Comparison of ENCODE assay signal across 8 cellular contexts in the genomic region with DNA sequence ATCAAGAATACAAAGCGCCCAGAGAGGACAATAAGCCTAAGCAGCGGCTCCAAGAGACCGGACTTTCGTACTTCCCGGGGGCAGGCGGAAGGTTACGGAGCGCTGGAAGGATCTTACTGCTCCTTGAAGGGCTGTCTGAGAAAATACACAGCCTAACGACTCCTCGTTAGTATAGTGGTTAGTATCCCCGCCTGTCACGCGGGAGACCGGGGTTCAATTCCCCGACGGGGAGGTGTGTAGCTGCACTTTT. TPM values are rescaled to one million over a fixed set of nuclear protein-coding genes. Genes with fewer than 3 reads are reported as not detected.
A peak's percentile ranks its signal among the peaks of the same experiment; 100 is the strongest.
DNase-seq lines count a peak whose midpoint lies in the region; ATAC-seq, FAIRE-seq and TF ChIP-seq lines count a peak whose summit lies in the region.

No MANE protein-coding gene starts in this region.

- H3K9me2 ChIP-seq in Loucy (replicated peaks; ENCODE audit: low read depth, low read length), result no peaks in the 10 kb centered on the region

- peak; percentile 91 for FAIRE-seq in G401.6 (lab: Jason Lieb, UNC)
- FAIRE-seq in pancreas (lab: Jason Lieb, UNC), result peak; percentile 20

- H4K20me1 ChIP-seq in Loucy (ENCODE audit: insufficient read depth, low read length, poor library complexity, severe bottlenecking), result no peaks in the 10 kb centered on the region

- TF ChIP-seq POLR2A in tibial nerve (IDR thresholded peaks at IDR 0.05), result peak in 1 of 2 donors; percentile 0

- intact Hi-C loops in Right ventricle myocardium superior (cut with DNase I), result no loop called here
- intact Hi-C loops in pancreas (cut with DNase I), result no loop called here

- peaks cover 10% of the 10 kb centered on the region; the same call in 1 of the 2 replicates for H3K79me2 ChIP-seq in Loucy (ENCODE audit: insufficient read depth, low read length)

- TF ChIP-seq EP300 in tibial nerve (IDR thresholded peaks at IDR 0.05), result peak in 1 of 2 donors; percentile 9

- ATAC-seq in Right ventricle myocardium superior (ENCODE audit: poor library complexity) (peak; percentile 94), pancreas (peak; percentile 77 to 87 (median 80))

- WGBS in pancreas, 2 donors, result 0% methylated on average over 16 of the region's 16 CpGs
- WGBS in tibial nerve, 2 donors, result 0% methylated on average over 16 of the region's 16 CpGs

- H3K36me3 ChIP-seq in H7 (replicated peaks; ENCODE audit: control insufficient read depth, insufficient read depth, low read length), result no peaks in the 10 kb centered on the region
- H3K36me3 ChIP-seq in Loucy (ENCODE audit: insufficient read depth, low read length), result no peaks in the 10 kb centered on the region
- no peaks in the 10 kb centered on the region for H3K36me3 ChIP-seq in pancreas
- H3K36me3 ChIP-seq in tibial nerve, result no peaks in the 10 kb centered on the region

- no peak for TF ChIP-seq CTCF in Loucy (conservative IDR thresholded peaks at IDR 0.05; ENCODE audit: low read length)
- no peak for TF ChIP-seq CTCF in pancreas (IDR thresholded peaks at IDR 0.05)
- no peak for TF ChIP-seq CTCF in tibial nerve (IDR thresholded peaks at IDR 0.05)

- H3K9me3 ChIP-seq in Loucy (ENCODE audit: insufficient read depth, low read depth, low read length), result no peaks in the 10 kb centered on the region
- no peaks in the 10 kb centered on the region for H3K9me3 ChIP-seq in pancreas
- H3K9me3 ChIP-seq in tibial nerve, result no peaks in the 10 kb centered on the region

- peak; percentile 85 for DNase-seq in H7
- DNase-seq in SKM-1 treated with dmso at 0.1 percent for 144 hours (lab: John Stamatoyannopoulos, UW; ENCODE audit: unreplicated experiment), result peak; percentile 58
- peak; percentile 79 for DNase-seq in activated naive CD8-positive, alpha-beta T cell treated with anti-CD3 and anti-CD28 coated beads, Interleukin-2, amount 50 U/mL, for 16 hours (ENCODE audit: low read depth, low spot score)
- peak; percentile 89 for DNase-seq in Right ventricle myocardium superior
- DNase-seq in pancreas, result peak; percentile 76 to 95 (median 88)
- DNase-seq in tibial nerve (ENCODE audit: low spot score in 2 of 2), result peak; percentile 84 to 96

- H3K4me3 ChIP-seq in H7 (ENCODE audit: insufficient read depth, low read depth, low read length) (peak overlapping the region; percentile 56), Loucy (ENCODE audit: low read length, poor library complexity, severe bottlenecking) (peak overlapping the region; percentile 79), pancreas (peak overlapping the region; percentile 3 to 59 (median 42)), tibial nerve (peak overlapping the region; percentile 36 to 71 (median 62))

- peaks cover 15% of the 10 kb centered on the region for H3K4me1 ChIP-seq in Loucy (ENCODE audit: insufficient read depth, low read length, poor library complexity, severe bottlenecking)
- peaks cover 7 to 24% (median 15%) of the 10 kb centered on the region in 3 donors for H3K4me1 ChIP-seq in pancreas
- no peaks in the 10 kb centered on the region for H3K4me1 ChIP-seq in tibial nerve

- H2AFZ ChIP-seq in Loucy (ENCODE audit: low read length), result peak overlapping the region; percentile 83

- H3K27ac ChIP-seq in pancreas (peak overlapping the region; percentile 89 to 98 (median 90)), tibial nerve (peak overlapping the region; percentile 93 to 97 (median 94))

- peak overlapping the region; percentile 96 for H3K9ac ChIP-seq in Loucy (ENCODE audit: low read depth, low read length, poor library complexity, severe bottlenecking)

- peaks cover 5% of the 10 kb centered on the region; the same call in 1 of the 2 replicates for H3F3A ChIP-seq in Loucy (ENCODE audit: low read depth)

- no peaks in the 10 kb centered on the region for H3K27me3 ChIP-seq in H7 (ENCODE audit: control insufficient read depth, insufficient read depth, low read length)
- H3K27me3 ChIP-seq in Loucy (ENCODE audit: insufficient read depth, low read length, poor library complexity, severe bottlenecking), result no peaks in the 10 kb centered on the region
- no peaks in the 10 kb centered on the region for H3K27me3 ChIP-seq in pancreas
- no peaks in the 10 kb centered on the region for H3K27me3 ChIP-seq in tibial nerve

- H3K4me2 ChIP-seq in Loucy (ENCODE audit: low read depth, low read length, poor library complexity, severe bottlenecking), result peak overlapping the region; percentile 75

RNA-seq across cellular contexts. Expression of a gene that starts 12.1 kb away (rescaled TPM):
- 223 and 268 TPM in 2 replicates for total RNA-seq in H7 (2014; rRNA removed; shearing (Covaris generic))
- total RNA-seq in Right ventricle myocardium superior, result 15.2 TPM
- 10 to 100 TPM; 26.7 to 49.2 (median 32.9) TPM for total RNA-seq in pancreas
- polyA plus RNA-seq in pancreas, result 10 to 100 TPM; 13.7 to 17.8 TPM
- total RNA-seq in tibial nerve, result 10 to 100 TPM; 53.9 to 87.7 (median 70.2) TPM

Comparison
In these comparisons a context has a peak if more than half of its experiments do, and no peak if none do; other contexts are left out.
1. Peak in every context shown above with its lines: DNase-seq, ATAC-seq, H3K4me3 ChIP-seq and H3K27ac ChIP-seq.